In the genomic region with DNA sequence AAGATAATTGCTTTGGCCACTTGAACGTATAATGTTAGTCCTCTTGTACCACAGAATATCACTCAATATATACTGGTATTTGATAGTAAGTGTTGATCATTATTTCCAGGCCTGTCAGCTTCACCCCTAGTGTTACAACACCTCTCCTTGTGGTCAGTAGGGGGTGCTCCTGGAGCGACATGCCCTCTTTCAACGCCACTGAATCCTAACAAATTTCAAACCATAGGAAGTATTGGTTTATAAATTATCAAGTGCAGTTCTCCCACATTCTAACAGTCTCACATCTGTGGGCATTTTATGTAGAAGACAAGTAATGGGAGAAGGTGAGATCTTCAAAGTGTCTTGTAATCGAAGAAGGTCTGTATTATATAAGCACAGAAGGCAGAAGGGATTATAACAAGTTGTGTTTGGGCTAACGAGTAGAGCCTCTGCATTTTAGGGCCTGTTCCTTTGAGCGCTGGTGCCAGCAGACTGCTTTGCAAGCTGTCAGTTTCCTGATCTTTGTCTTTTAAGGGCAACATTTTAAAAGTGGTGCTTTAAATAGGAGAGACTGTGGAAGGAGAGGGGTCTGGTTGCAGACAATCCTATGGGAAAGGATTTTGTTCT, we compare ENCODE assay signal across 10 cellular contexts. TPM values are rescaled to one million over a fixed set of nuclear protein-coding genes. Genes with fewer than 3 reads are reported as not detected.
DNase-seq lines count a peak whose midpoint lies in the region; TF ChIP-seq lines count a peak whose summit lies in the region.
"Had no signal": no experiment of that assay in that cellular context is flagged by ENCODE, and none has a peak within 500 bp of the region (broad histone marks: within the 10 kb centered on the region; RNA-seq: fewer than 3 reads in every experiment).

No MANE protein-coding gene starts in this region.

- H3K9me3 ChIP-seq in PC-9 (ENCODE audit: insufficient read depth, low read depth), result no peaks in the 10 kb centered on the region
- no peaks in the 10 kb centered on the region for H3K9me3 ChIP-seq in hepatocyte (ENCODE audit: low read depth)
- no peaks in the 10 kb centered on the region for H3K9me3 ChIP-seq in thyroid gland

- DNase-seq in DMS 273 treated with DMSO at 0.1 percent for 48 hours (lab: John Stamatoyannopoulos, UW) (peak; percentile 8), H4 (ENCODE audit: low spot score) (peak; percentile 2), PC-9 (peak in 1 of 2 experiments; percentile 2), hepatocyte (ENCODE audit: low spot score) (peak; percentile 29), thyroid gland (no peak), epidermal melanocyte (ENCODE audit: insufficient read length, low spot score) (no peak), HuH-7.5 (ENCODE audit: low spot score) (no peak)
- DNase-seq in activated CD4-positive, alpha-beta T cell treated with anti-CD3 and anti-CD28 coated beads, Interleukin-2, amount 10 ng/mL, durations not matched to agents 24 days and 14 days, result no peak
- DNase-seq: activated CD8-positive, alpha-beta memory T cell treated with anti-CD3 and anti-CD28 coated beads for 24 hours; head of caudate nucleus had no signal

- H3F3A ChIP-seq in PC-9 (ENCODE audit: insufficient read depth, low read depth), result no peaks in the 10 kb centered on the region

- H3K36me3 Mint-ChIP-seq in activated CD4-positive, alpha-beta T cell treated with anti-CD3 and anti-CD28 coated beads, Interleukin-2, amount 10 ng/mL, durations not matched to agents 24 days and 14 days (ENCODE audit: low read depth), result no peaks in the 10 kb centered on the region

- H3K4me3 ChIP-seq in PC-9 (no peak overlapping the region), hepatocyte (no peak overlapping the region), thyroid gland (replicated peaks in 1 of 3) (no peak overlapping the region)

- TF ChIP-seq POLR2A in thyroid gland (IDR thresholded peaks at IDR 0.05), result no peak

- POLR2A ChIA-PET in PC-9 (lab: Charles Lee; ENCODE audit: unreplicated experiment), result no interaction called here

- CTCF ChIA-PET in PC-9 (lab: Charles Lee), result no interaction called here

- 39% methylated on average over 6 of the region's 6 CpGs for WGBS in hepatocyte (ENCODE audit: low lambda C conversion rate, missing lambda C conversion rate)
- WGBS in thyroid gland, 2 donors, result 39 to 46% methylated on average over 6 of the region's 6 CpGs

- intact Hi-C loops in PC-9 (cut with micrococcal nuclease; ENCODE audit: unreplicated experiment) (loop anchor here (5.0 kb wide), 1 partner anchor 733 kb away; no protein-coding TSS in a partner anchor), thyroid gland (cut with DNase I) (no loop called here)
- intact Hi-C loops in activated CD4-positive, alpha-beta T cell treated with anti-CD3 and anti-CD28 coated beads, Interleukin-2, amount 10 ng/mL, durations not matched to agents 24 days and 14 days (cut with micrococcal nuclease), result no loop called here

- H2AFZ ChIP-seq in PC-9, result no peak overlapping the region
- peak overlapping the region; percentile 37 for H2AFZ ChIP-seq in hepatocyte

- no peaks in the 10 kb centered on the region for H4K20me1 ChIP-seq in PC-9 (ENCODE audit: insufficient read depth)
- H4K20me1 ChIP-seq in hepatocyte (ENCODE audit: insufficient read depth, poor library complexity, severe bottlenecking), result no peaks in the 10 kb centered on the region

- H3K9me3 Mint-ChIP-seq in activated CD4-positive, alpha-beta T cell treated with anti-CD3 and anti-CD28 coated beads, Interleukin-2, amount 10 ng/mL, durations not matched to agents 24 days and 14 days, result no peaks in the 10 kb centered on the region

- TF ChIP-seq CTCF in PC-9 (conservative IDR thresholded peaks at IDR 0.05), result peak; percentile 55
- peak; percentile 44 for TF ChIP-seq CTCF in hepatocyte (IDR thresholded peaks at IDR 0.05; ENCODE audit: poor library complexity)
- no peak for TF ChIP-seq CTCF in thyroid gland (IDR thresholded peaks at IDR 0.05)

- H3K4me1 ChIP-seq in PC-9 (replicated peaks; ENCODE audit: insufficient read depth) (no peaks in the 10 kb centered on the region), hepatocyte (ENCODE audit: insufficient read depth) (no peaks in the 10 kb centered on the region), thyroid gland (no peaks in the 10 kb centered on the region)

- H3K36me3 ChIP-seq in PC-9 (ENCODE audit: low read depth) (no peaks in the 10 kb centered on the region), hepatocyte (replicated peaks; ENCODE audit: insufficient read depth, low read depth) (no peaks in the 10 kb centered on the region), thyroid gland (no peaks in the 10 kb centered on the region)

- H3K4me1 Mint-ChIP-seq in activated CD4-positive, alpha-beta T cell treated with anti-CD3 and anti-CD28 coated beads, Interleukin-2, amount 10 ng/mL, durations not matched to agents 24 days and 14 days, result no peaks in the 10 kb centered on the region

- H3K27me3 Mint-ChIP-seq in activated CD4-positive, alpha-beta T cell treated with anti-CD3 and anti-CD28 coated beads, Interleukin-2, amount 10 ng/mL, durations not matched to agents 24 days and 14 days, result no peaks in the 10 kb centered on the region

- H3K9me2 ChIP-seq in PC-9 (ENCODE audit: insufficient read depth) (no peaks in the 10 kb centered on the region), hepatocyte (replicated peaks; ENCODE audit: insufficient read depth) (no peaks in the 10 kb centered on the region)

- no peak overlapping the region for H3K27ac ChIP-seq in PC-9
- no peak overlapping the region for H3K27ac ChIP-seq in hepatocyte
- no peak overlapping the region for H3K27ac ChIP-seq in thyroid gland

- no TSS peak for BruUV-seq in PC-9 (replicated peaks; lab: Mats Ljungman, UMichigan)

- no peaks in the 10 kb centered on the region for H3K27me3 ChIP-seq in PC-9 (ENCODE audit: insufficient read depth, low read depth)
- no peaks in the 10 kb centered on the region for H3K27me3 ChIP-seq in hepatocyte
- H3K27me3 ChIP-seq in thyroid gland, result no peaks in the 10 kb centered on the region

- no peak overlapping the region for H3K4me3 Mint-ChIP-seq in activated CD4-positive, alpha-beta T cell treated with anti-CD3 and anti-CD28 coated beads, Interleukin-2, amount 10 ng/mL, durations not matched to agents 24 days and 14 days

- no peak overlapping the region for H3K27ac Mint-ChIP-seq in activated CD4-positive, alpha-beta T cell treated with anti-CD3 and anti-CD28 coated beads, Interleukin-2, amount 10 ng/mL, durations not matched to agents 24 days and 14 days

- H3K79me2 ChIP-seq in PC-9 (ENCODE audit: low read depth), result no peaks in the 10 kb centered on the region
- no peaks in the 10 kb centered on the region for H3K79me2 ChIP-seq in hepatocyte

- no peak overlapping the region for H3K4me2 ChIP-seq in PC-9
- H3K4me2 ChIP-seq in hepatocyte, result no peak overlapping the region

RNA-seq across cellular contexts. Expression of gene CEP162, which starts 57.1 kb away (rescaled TPM):
- total RNA-seq in H4 (2014; rRNA removed; shearing (Covaris generic)), result 3.3 and 5.5 TPM in 2 replicates
- total RNA-seq in PC-9 (2021) (5.8 and 6.0 TPM in 2 replicates), hepatocyte (13.1 and 13.7 TPM in 2 replicates), thyroid gland (10 to 100 TPM; 15.0 to 23.2 (median 18.5) TPM)
- 2.7 and 4.1 TPM in 2 replicates for polyA plus RNA-seq in hepatocyte
- 3.5 and 4.0 TPM in 2 replicates for total RNA-seq in activated CD4-positive, alpha-beta T cell treated with anti-CD3 and anti-CD28 coated beads, Interleukin-2, amount 10 ng/mL, durations not matched to agents 24 days and 14 days

Comparison
In these comparisons a context has a peak if more than half of its experiments do, and no peak if none do; other contexts are left out.
1. DNase-seq: peak in DMS 273 treated with DMSO at 0.1 percent for 48 hours (single experiment), H4 (single experiment) and hepatocyte (single experiment); none in activated CD4-positive, alpha-beta T cell treated with anti-CD3 and anti-CD28 coated beads, Interleukin-2, amount 10 ng/mL, durations not matched to agents 24 days and 14 days (single experiment), thyroid gland (0 of 2), epidermal melanocyte (single experiment) and HuH-7.5 (single experiment).
2. CTCF ChIP-seq: peak in PC-9 (single experiment) and hepatocyte (single experiment); none in thyroid gland (0 of 6).